ENCODE assay signal across 16 cellular contexts in genomic region chr16:86886651-86887050, GRCh38.
DNase-seq lines count a peak whose midpoint lies in the region; ATAC-seq and TF ChIP-seq lines count a peak whose summit lies in the region.
"Had no signal": no experiment of that assay in that cellular context is flagged by ENCODE, and none has a peak within 500 bp of the region (broad histone marks: within the 10 kb centered on the region; RNA-seq: fewer than 3 reads in every experiment).

No MANE protein-coding gene starts in this region.

- H4K91ac ChIP-seq in mesenchymal stem cell (ENCODE audit: low read length) = no peak overlapping the region

- H3K14ac ChIP-seq in mesenchymal stem cell (ENCODE audit: low read length in 2 of 2) = no peak overlapping the region

- H3K27me3 ChIP-seq in BE2C (peaks cover 4% of the 10 kb centered on the region), mesenchymal stem cell (ENCODE audit: control insufficient read depth in 1 of 2, insufficient read depth in 1 of 2, low read length in 2 of 2) (peaks cover 0 to 62% of the 10 kb centered on the region in 2 experiments)

- H2BK12ac ChIP-seq in mesenchymal stem cell (ENCODE audit: low read length in 2 of 2) = no peak overlapping the region

- no peak overlapping the region for H3K4ac ChIP-seq in mesenchymal stem cell (ENCODE audit: low read depth in 1 of 2, low read length in 2 of 2)

- H2BK15ac ChIP-seq in mesenchymal stem cell (ENCODE audit: low read depth, poor library complexity, severe bottlenecking) = no peak overlapping the region

- no peak overlapping the region for H3K18ac ChIP-seq in mesenchymal stem cell (ENCODE audit: low read depth in 1 of 2, low read length in 2 of 2)

- H3K79me1 ChIP-seq in mesenchymal stem cell (replicated peaks; ENCODE audit: low read length, poor library complexity, severe bottlenecking) = no peaks in the 10 kb centered on the region

- DNase-seq in ELR (ENCODE audit: low read depth) (peak; percentile 30), RPMI7951 (ENCODE audit: low read depth) (peak; percentile 49), glomerular visceral epithelial cell (ENCODE audit: extremely low spot score) (peak; percentile 43), myocyte (ENCODE audit: low read depth) (peak; percentile 45), BE2C (no peak), NCI-H2029 (lab: John Stamatoyannopoulos, UW) (no peak), mesenchymal stem cell (no peak)
- DNase-seq: CD8-positive, alpha-beta T cell; NCI-H1436; NCI-H2081 treated with DMSO at 0.1 percent for 48 hours; NCI-H2227 treated with DMSO at 0.1 percent for 48 hours; NCI-H526; PC-9; SHP77 had no signal

- no peak overlapping the region for H3K23ac ChIP-seq in mesenchymal stem cell (ENCODE audit: low read length in 2 of 2)

- H2BK5ac ChIP-seq in mesenchymal stem cell (ENCODE audit: low read depth, low read length, poor library complexity, severe bottlenecking) = no peak overlapping the region

- no peak overlapping the region for H2AFZ ChIP-seq in mesenchymal stem cell (ENCODE audit: low read depth, low read length)
- H2AFZ ChIP-seq: GM23338, PC-9 had no signal

- 0% methylated on average over 1 of the region's 1 CpG for WGBS in mesenchymal stem cell

- no peak overlapping the region for H2BK120ac ChIP-seq in mesenchymal stem cell (ENCODE audit: low read depth, low read length)

- no peak overlapping the region for H2AK5ac ChIP-seq in mesenchymal stem cell (ENCODE audit: low read length, severe bottlenecking)

- no peaks in the 10 kb centered on the region for H3K4me1 ChIP-seq in BE2C
- peaks cover 23% of the 10 kb centered on the region for H3K4me1 ChIP-seq in mesenchymal stem cell (ENCODE audit: control insufficient read depth, insufficient read depth, low read depth, low read length)

- H3K9ac ChIP-seq in mesenchymal stem cell (ENCODE audit: low read length) = no peak overlapping the region

- no peak for ATAC-seq in HG03135 (IDR thresholded peaks at IDR 0.05; ENCODE audit: unreplicated experiment)
- ATAC-seq: CD8-positive, alpha-beta T cell; GM23338 had no signal

- H3K4me3 ChIP-seq in BE2C (ENCODE audit: low read depth, low read length) = no peak overlapping the region
- H3K4me3 ChIP-seq in mesenchymal stem cell (ENCODE audit: insufficient read depth in 1 of 2, low read depth in 1 of 2, low read length in 2 of 2) = no peak overlapping the region
- H3K4me3 ChIP-seq: GM23338, PC-9 had no signal

- H3K9me3 ChIP-seq in BE2C (no peaks in the 10 kb centered on the region), mesenchymal stem cell (ENCODE audit: control insufficient read depth, low read length) (no peaks in the 10 kb centered on the region)

- H3K4me2 ChIP-seq in mesenchymal stem cell (ENCODE audit: low read length, poor library complexity, severe bottlenecking) = no peak overlapping the region
- H3K4me2 ChIP-seq: GM23338, PC-9 had no signal

- no peaks in the 10 kb centered on the region for H3K36me3 ChIP-seq in BE2C
- no peaks in the 10 kb centered on the region for H3K36me3 ChIP-seq in mesenchymal stem cell (ENCODE audit: control insufficient read depth in 1 of 2, insufficient read depth in 2 of 2, low read depth in 1 of 2, low read length in 2 of 2)

- H4K8ac ChIP-seq in mesenchymal stem cell (ENCODE audit: low read length) = no peak overlapping the region

- TF ChIP-seq CTCF in BE2C (IDR thresholded peaks at IDR 0.05; ENCODE audit: low read depth, low read length) = no peak

- H3K27ac ChIP-seq in mesenchymal stem cell (ENCODE audit: low read length, poor library complexity, severe bottlenecking) = no peak overlapping the region
- H3K27ac ChIP-seq: PC-9 had no signal

Comparison
In these comparisons a context has a peak if more than half of its experiments do, and no peak if none do; other contexts are left out.
1. DNase-seq: peak in ELR (single experiment), RPMI7951 (single experiment), glomerular visceral epithelial cell (single experiment) and myocyte (single experiment); none in BE2C (single experiment), NCI-H2029 (single experiment) and mesenchymal stem cell (single experiment).